8 cellular contexts compared by ENCODE assay signal in the genomic region with DNA sequence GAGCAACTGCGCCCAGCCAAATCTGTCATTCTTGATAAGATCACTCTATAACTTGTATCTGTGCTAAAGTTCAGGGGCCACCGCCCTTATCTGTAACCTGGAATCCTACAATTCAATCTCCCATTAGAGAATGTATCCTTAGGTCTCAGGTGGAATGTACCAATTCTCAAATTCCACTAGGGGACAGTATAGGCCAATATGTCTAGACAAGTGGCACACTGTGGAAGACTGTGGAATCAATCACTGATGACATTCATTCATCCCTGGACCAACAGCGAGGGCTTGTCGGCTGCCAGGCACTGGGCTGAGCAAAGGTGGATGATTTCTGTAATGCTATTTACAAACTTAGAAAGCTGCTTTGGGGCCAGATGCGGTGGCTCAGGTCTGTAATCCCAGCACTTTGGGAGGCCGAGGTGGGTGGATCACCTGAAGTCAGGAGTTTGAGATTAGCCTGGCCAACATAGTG. TPM values are rescaled to one million over a fixed set of nuclear protein-coding genes. Genes with fewer than 3 reads are reported as not detected.
A peak's percentile ranks its signal among the peaks of the same experiment; 100 is the strongest.
DNase-seq lines count a peak whose midpoint lies in the region; ATAC-seq and TF ChIP-seq lines count a peak whose summit lies in the region.

No MANE protein-coding gene starts in this region.

- TF ChIP-seq CTCF in fibroblast of villous mesenchyme (IDR thresholded peaks at IDR 0.05; ENCODE audit: insufficient read depth, low read depth, low read length) (peak; percentile 79), smooth muscle cell (IDR thresholded peaks at IDR 0.05; ENCODE audit: borderline replicate concordance, insufficient read depth, poor library complexity, severe bottlenecking) (peak; percentile 46)

- H3K79me2 ChIP-seq in smooth muscle cell (ENCODE audit: low read depth), result no peaks in the 10 kb centered on the region

- no peak overlapping the region for H3K9ac ChIP-seq in smooth muscle cell (ENCODE audit: low read depth)

- H3K9me3 ChIP-seq in smooth muscle cell (replicated peaks; ENCODE audit: low read depth), result no peaks in the 10 kb centered on the region

- H3F3A ChIP-seq in smooth muscle cell (ENCODE audit: low read depth), result no peaks in the 10 kb centered on the region

- H3K27ac ChIP-seq in smooth muscle cell (ENCODE audit: low read depth), result no peak overlapping the region

- H3K27me3 ChIP-seq in smooth muscle cell (ENCODE audit: low read depth), result no peaks in the 10 kb centered on the region

- no peaks in the 10 kb centered on the region for H4K20me1 ChIP-seq in smooth muscle cell (ENCODE audit: low read depth)

- H2AFZ ChIP-seq in smooth muscle cell (ENCODE audit: low read depth), result no peak overlapping the region

- H3K36me3 ChIP-seq in smooth muscle cell (ENCODE audit: low read depth), result no peaks in the 10 kb centered on the region

- H3K4me3 ChIP-seq in fibroblast of villous mesenchyme (ENCODE audit: low read depth, low read length) (no peak overlapping the region), smooth muscle cell (no peak overlapping the region)

- peak; percentile 41 for ATAC-seq in HG02885 (IDR thresholded peaks at IDR 0.05; ENCODE audit: poor library complexity, unreplicated experiment)

- H3K4me1 ChIP-seq in smooth muscle cell (ENCODE audit: low read depth), result no peaks in the 10 kb centered on the region

- DNase-seq in NCI-H526 (lab: John Stamatoyannopoulos, UW) (peak; percentile 48 to 69), NCI-H526 treated with DMSO at 0.1 percent for 48 hours (lab: John Stamatoyannopoulos, UW) (no peak), SK-N-DZ (ENCODE audit: low spot score) (peak; percentile 52), fibroblast of villous mesenchyme (ENCODE audit: low read depth) (peak; percentile 31), smooth muscle cell (lab: John Stamatoyannopoulos, UW; ENCODE audit: unreplicated experiment) (no peak), occipital lobe (lab: John Stamatoyannopoulos, UW) (no peak), islet precursor cell (no peak)

- WGBS in smooth muscle cell (ENCODE audit: low lambda C conversion rate), result 85% methylated on average over 6 of the region's 6 CpGs

- no peak overlapping the region for H3K4me2 ChIP-seq in smooth muscle cell

RNA-seq across cellular contexts. Expression of gene MEGF9, which starts 28.7 kb away (rescaled TPM):
- polyA plus RNA-seq in SK-N-DZ (2014; cell fraction: cytosol; rRNA removed), result 11.4 TPM in 2 replicates
- 4.1 and 4.5 TPM in 2 replicates for polyA plus RNA-seq in SK-N-DZ (2014; cell fraction: nucleus; rRNA removed)
- 4.3 and 5.5 TPM in 2 replicates for total RNA-seq in fibroblast of villous mesenchyme
- 6.0 and 9.8 TPM in 2 replicates for total RNA-seq in smooth muscle cell
- 1.8 and 2.7 TPM in 2 replicates for polyA plus RNA-seq in smooth muscle cell
- total RNA-seq in occipital lobe, result 58.8 TPM

RNA-seq across cellular contexts. Expression of gene FBXW2, which starts 50.2 kb away (rescaled TPM):
- polyA plus RNA-seq in SK-N-DZ (2014; cell fraction: cytosol; rRNA removed), result 20.2 and 31.9 TPM in 2 replicates
- polyA plus RNA-seq in SK-N-DZ (2014; cell fraction: nucleus; rRNA removed), result 16.1 and 27.5 TPM in 2 replicates
- total RNA-seq in fibroblast of villous mesenchyme (35.4 and 41.5 TPM in 2 replicates), smooth muscle cell (17.2 and 35.4 TPM in 2 replicates), occipital lobe (48.2 TPM)
- polyA plus RNA-seq in smooth muscle cell, result 22.1 and 28.6 TPM in 2 replicates

Comparison
In these comparisons a context has a peak if more than half of its experiments do, and no peak if none do; other contexts are left out.
1. DNase-seq: peak in NCI-H526 (2 of 2), SK-N-DZ (single experiment) and fibroblast of villous mesenchyme (single experiment); none in NCI-H526 treated with DMSO at 0.1 percent for 48 hours (single experiment), smooth muscle cell (single experiment), occipital lobe (single experiment) and islet precursor cell (single experiment).